ENCODE assay signal across 26 cellular contexts in genomic region chr9:36275060-36275459, GRCh38.
"Had no signal": no experiment of that assay in that cellular context is flagged by ENCODE, and none has a peak within 500 bp of the region (broad histone marks: within the 10 kb centered on the region; RNA-seq: fewer than 3 reads in every experiment).

No MANE protein-coding gene starts in this region.

- H3K4me1 ChIP-seq: foreskin keratinocyte, pancreas had no signal

- H3K4me3 ChIP-seq: coronary artery, esophagus muscularis mucosa, gastroesophageal sphincter, heart left ventricle, lower lobe of right lung, thoracic aorta, tibial nerve had no signal

- ATAC-seq: foreskin keratinocyte; gastroesophageal sphincter; heart left ventricle; left ventricle myocardium superior; lower lobe of right lung; naive thymus-derived CD8-positive, alpha-beta T cell; pancreas; right lobe of liver; stimulated activated naive B cell treated with anti-CD40 and anti-IgM and Interleukin-4, amounts not matched to agents 10 μg/mL and 1 μg/mL and 100 μg/mL, for 72 hours had no signal

- H3K9me3 ChIP-seq: esophagus muscularis mucosa, gastroesophageal sphincter, heart left ventricle, lower lobe of right lung, neutrophil, pancreas, right lobe of liver, thoracic aorta, tibial nerve had no signal

- H3K27me3 Mint-ChIP-seq: naive thymus-derived CD8-positive, alpha-beta T cell; progenitor cell of endocrine pancreas; stimulated activated naive B cell treated with anti-CD40 and anti-IgM and Interleukin-4, amounts not matched to agents 10 μg/mL and 1 μg/mL and 100 μg/mL, for 72 hours; stimulated activated naive CD8-positive, alpha-beta T cell treated with anti-CD3 and anti-CD28 coated beads, Interleukin-15, Interleukin-2, amounts not matched to agents 100 ng/mL and 50 ng/mL, for 24 hours had no signal

- H3K36me3 Mint-ChIP-seq: naive thymus-derived CD8-positive, alpha-beta T cell had no signal

- H3K4me1 Mint-ChIP-seq: immature natural killer cell had no signal

- H3K36me3 ChIP-seq: esophagus muscularis mucosa, gastroesophageal sphincter, heart left ventricle, lower lobe of right lung, neutrophil, pancreas, right lobe of liver, thoracic aorta, tibial nerve had no signal

- H3K4me3 Mint-ChIP-seq: immature natural killer cell; naive thymus-derived CD8-positive, alpha-beta T cell; neural crest cell; stimulated activated naive B cell treated with anti-CD40 and anti-IgM and Interleukin-4, amounts not matched to agents 10 μg/mL and 1 μg/mL and 100 μg/mL, for 72 hours; stimulated activated naive CD8-positive, alpha-beta T cell treated with anti-CD3 and anti-CD28 coated beads, Interleukin-15, Interleukin-2, amounts not matched to agents 100 ng/mL and 50 ng/mL, for 24 hours had no signal

- H3K27ac ChIP-seq: coronary artery, esophagus muscularis mucosa, foreskin keratinocyte, gastroesophageal sphincter, heart left ventricle, lower lobe of right lung, neutrophil, pancreas, thoracic aorta, tibial nerve had no signal

- H3K27ac Mint-ChIP-seq: immature natural killer cell; progenitor cell of endocrine pancreas; stimulated activated naive B cell treated with anti-CD40 and anti-IgM and Interleukin-4, amounts not matched to agents 10 μg/mL and 1 μg/mL and 100 μg/mL, for 72 hours; stimulated activated naive CD8-positive, alpha-beta T cell treated with anti-CD3 and anti-CD28 coated beads, Interleukin-15, Interleukin-2, amounts not matched to agents 100 ng/mL and 50 ng/mL, for 24 hours had no signal

- DNase-seq: dermis blood vessel endothelial cell; effector memory CD4-positive, alpha-beta T cell; foreskin keratinocyte; heart left ventricle; hippocampal formation; immature natural killer cell; islet precursor cell; kidney glomerular epithelial cell; left ventricle myocardium superior; lower lobe of right lung; naive thymus-derived CD8-positive, alpha-beta T cell; pancreas; right lobe of liver; small intestine; stimulated activated CD4-positive, alpha-beta T cell treated with anti-CD3 and anti-CD28 coated beads, Interleukin-15, amount 100 ng/mL, for 24 hours; stimulated activated CD4-positive, alpha-beta T cell treated with anti-CD3 and anti-CD28 coated beads, Interleukin-2, amount 100 ng/mL, for 48 hours; stimulated activated naive B cell treated with anti-CD40 and anti-IgM and Interleukin-4, amounts not matched to agents 10 μg/mL and 1 μg/mL and 100 μg/mL, for 72 hours had no signal

- H3K27me3 ChIP-seq: esophagus muscularis mucosa, foreskin keratinocyte, gastroesophageal sphincter, heart left ventricle, neutrophil, pancreas, right lobe of liver, tibial nerve had no signal

- H3K9me3 Mint-ChIP-seq: immature natural killer cell; naive thymus-derived CD8-positive, alpha-beta T cell; neural crest cell; stimulated activated naive CD8-positive, alpha-beta T cell treated with anti-CD3 and anti-CD28 coated beads, Interleukin-15, Interleukin-2, amounts not matched to agents 100 ng/mL and 50 ng/mL, for 24 hours had no signal
